21 cellular contexts compared by ENCODE assay signal in the genomic region with DNA sequence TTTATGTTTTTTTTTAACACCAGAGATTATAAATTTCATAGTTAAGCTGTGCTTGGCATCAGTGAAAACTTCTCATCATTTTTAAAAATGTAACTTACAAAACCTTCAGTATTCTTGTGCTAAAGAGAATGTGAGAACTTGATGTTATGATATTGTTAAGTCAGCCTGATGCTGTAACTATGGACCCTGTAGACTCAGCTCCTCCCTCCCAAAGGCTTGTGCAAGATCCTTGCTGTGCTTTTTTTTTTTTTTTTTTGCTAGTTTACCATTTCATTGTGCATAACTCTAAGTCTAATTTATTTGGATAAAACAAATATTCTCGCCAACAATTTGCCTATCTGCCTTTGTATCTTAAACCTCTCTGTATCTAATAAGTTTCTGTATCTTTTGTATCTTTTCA. TPM values are rescaled to one million over a fixed set of nuclear protein-coding genes. Genes with fewer than 3 reads are reported as not detected.
DNase-seq lines count a peak whose midpoint lies in the region; ATAC-seq, FAIRE-seq and TF ChIP-seq lines count a peak whose summit lies in the region.
"Had no signal": no experiment of that assay in that cellular context is flagged by ENCODE, and none has a peak within 500 bp of the region (broad histone marks: within the 10 kb centered on the region; RNA-seq: fewer than 3 reads in every experiment).

No MANE protein-coding gene starts in this region.

- H3K4me3 ChIP-seq in AG04449 (ENCODE audit: low read depth, low read length) (no peak overlapping the region), brain microvascular endothelial cell (ENCODE audit: low read depth, low read length) (no peak overlapping the region)
- H3K4me3 ChIP-seq: dorsolateral prefrontal cortex, sigmoid colon had no signal

- no peak overlapping the region for H3K27ac ChIP-seq in brain microvascular endothelial cell
- H3K27ac ChIP-seq: sigmoid colon had no signal

- no peak for TF ChIP-seq POLR2A in GM12891 (IDR thresholded peaks at IDR 0.05; ENCODE audit: low read depth, low read length)

- CTCF ChIA-PET in AG04449 (lab: Yijun Ruan, JAX) = interaction anchor here (1.1 to 4.1 kb wide), 6 partner anchors 8 to 68 kb away, joined by 3 to 27 read pairs (median 10); no protein-coding TSS in a partner anchor

- H3K36me3 ChIP-seq in brain microvascular endothelial cell (replicated peaks) = no peaks in the 10 kb centered on the region
- H3K36me3 ChIP-seq: sigmoid colon had no signal

- POLR2A ChIA-PET in AG04449 (lab: Yijun Ruan, JAX) = no interaction called here

- TF ChIP-seq CTCF in AG04449 (IDR thresholded peaks at IDR 0.05; ENCODE audit: insufficient read depth, low read length, missing control alignments) = no peak
- no peak for TF ChIP-seq CTCF in brain microvascular endothelial cell (IDR thresholded peaks at IDR 0.05; ENCODE audit: low read depth, low read length, missing control alignments)

- peak; percentile 40 for DNase-seq in AG04449 (ENCODE audit: low read depth, low spot score)
- DNase-seq in GM04503 (ENCODE audit: low read depth) = peak; percentile 39
- DNase-seq in brain microvascular endothelial cell = peak; percentile 53
- DNase-seq in hepatic stellate cell (ENCODE audit: low spot score) = peak; percentile 68
- no peak for DNase-seq in GM12891 (ENCODE audit: insufficient read length, low spot score)
- no peak for DNase-seq in activated naive CD4-positive, alpha-beta T cell treated with anti-CD3 and anti-CD28 coated beads, Interleukin-2, amount 50 U/mL, for 72 hours (ENCODE audit: low spot score in 2 of 2)
- no peak for DNase-seq in effector CD4-positive, alpha-beta T cell
- DNase-seq: activated CD8-positive, alpha-beta T cell treated with anti-CD3 and anti-CD28 coated beads for 36 hours; activated naive CD4-positive, alpha-beta T cell treated with anti-CD3 and anti-CD28 coated beads, Interleukin-2, amount 50 U/mL, for 16 hours; activated T-cell treated with anti-CD3 and anti-CD28 coated beads, Interleukin-2, amount 50 U/mL, for 4 hours; dorsolateral prefrontal cortex; NCI-H1436; NCI-H226; occipital lobe; sigmoid colon had no signal

- no peak for ATAC-seq in GM18868 (IDR thresholded peaks at IDR 0.05; ENCODE audit: unreplicated experiment)
- ATAC-seq in activated naive CD4-positive, alpha-beta T cell treated with anti-CD3 and anti-CD28 coated beads, Interleukin-2, amount 50 U/mL, for 72 hours = no peak
- ATAC-seq: activated CD8-positive, alpha-beta T cell treated with anti-CD3 and anti-CD28 coated beads for 36 hours; activated T-cell treated with anti-CD3 and anti-CD28 coated beads, Interleukin-2, amount 50 U/mL, for 4 hours; HCT116; Right ventricle myocardium inferior had no signal

- H3K9me3 Mint-ChIP-seq in activated naive CD4-positive, alpha-beta T cell treated with anti-CD3 and anti-CD28 coated beads, Interleukin-2, amount 50 U/mL, for 72 hours = no peaks in the 10 kb centered on the region
- H3K9me3 Mint-ChIP-seq: activated T-cell treated with anti-CD3 and anti-CD28 coated beads, Interleukin-2, amount 50 U/mL, for 4 hours; T-helper 1 cell treated with Interleukin-12 subunit alpha and Interleukin-12 subunit beta and Interleukin-4 antibody, amounts not matched to agents 30 μg/mL and 1 μg/mL, for 36 hours had no signal

- no peaks in the 10 kb centered on the region for H3K36me3 Mint-ChIP-seq in activated naive CD4-positive, alpha-beta T cell treated with anti-CD3 and anti-CD28 coated beads, Interleukin-2, amount 50 U/mL, for 72 hours

- FAIRE-seq in GM12891 (lab: Jason Lieb, UNC) = no peak
- FAIRE-seq: GM18507, GM19239 had no signal

- no peaks in the 10 kb centered on the region for H3K27me3 ChIP-seq in brain microvascular endothelial cell (replicated peaks)
- H3K27me3 ChIP-seq: dorsolateral prefrontal cortex, sigmoid colon had no signal

- H3K27ac Mint-ChIP-seq in activated naive CD4-positive, alpha-beta T cell treated with anti-CD3 and anti-CD28 coated beads, Interleukin-2, amount 50 U/mL, for 72 hours = no peak overlapping the region
- H3K27ac Mint-ChIP-seq: activated CD8-positive, alpha-beta T cell treated with anti-CD3 and anti-CD28 coated beads for 36 hours; T-helper 1 cell treated with Interleukin-12 subunit alpha and Interleukin-12 subunit beta and Interleukin-4 antibody, amounts not matched to agents 30 μg/mL and 1 μg/mL, for 36 hours had no signal

- in situ Hi-C loops in brain microvascular endothelial cell (cut with HindIII; ENCODE audit: low pct_ligation_motif_present, low sequenced_read_pairs) = no loop called here

TF ChIP-seq in GM12891, 5 proteins besides CTCF, POLR2A, EP300 and RAD21:
- no peak for TF ChIP-seq POU2F2 (IDR thresholded peaks at IDR 0.05; ENCODE audit: low read depth, low read length)
- TF ChIP-seq POLR2AphosphoS5 (IDR thresholded peaks at IDR 0.05; ENCODE audit: low read depth, low read length) = no peak
- TF ChIP-seq TAF1 (IDR thresholded peaks at IDR 0.05; ENCODE audit: low read depth, low read length) = no peak
- no peak for TF ChIP-seq SPI1 (IDR thresholded peaks at IDR 0.05; ENCODE audit: low read depth, low read length)
- no peak for TF ChIP-seq PAX5 (IDR thresholded peaks at IDR 0.05; ENCODE audit: insufficient read depth, low read length, severe bottlenecking)

RNA-seq across cellular contexts. Expression of a gene that starts 12.9 kb away (rescaled TPM):
- polyA plus RNA-seq in GM12891 (2012; ENCODE audit: low read depth, missing spikeins) = 0.23 TPM
- under 1 TPM in 1 of 2 donors, not detected in 1; 0.34 TPM for total RNA-seq in activated naive CD4-positive, alpha-beta T cell treated with anti-CD3 and anti-CD28 coated beads, Interleukin-2, amount 50 U/mL, for 72 hours
- total RNA-seq: activated CD8-positive, alpha-beta T cell treated with anti-CD3 and anti-CD28 coated beads for 36 hours had no signal

Comparison
In these comparisons a context has a peak if more than half of its experiments do, and no peak if none do; other contexts are left out.
1. DNase-seq: peak in AG04449 (single experiment), GM04503 (single experiment), brain microvascular endothelial cell (single experiment) and hepatic stellate cell (single experiment); none in GM12891 (single experiment), activated naive CD4-positive, alpha-beta T cell treated with anti-CD3 and anti-CD28 coated beads, Interleukin-2, amount 50 U/mL, for 72 hours (0 of 2) and effector CD4-positive, alpha-beta T cell (single experiment).